ENCODE assay signal across 9 cellular contexts in the genomic region with DNA sequence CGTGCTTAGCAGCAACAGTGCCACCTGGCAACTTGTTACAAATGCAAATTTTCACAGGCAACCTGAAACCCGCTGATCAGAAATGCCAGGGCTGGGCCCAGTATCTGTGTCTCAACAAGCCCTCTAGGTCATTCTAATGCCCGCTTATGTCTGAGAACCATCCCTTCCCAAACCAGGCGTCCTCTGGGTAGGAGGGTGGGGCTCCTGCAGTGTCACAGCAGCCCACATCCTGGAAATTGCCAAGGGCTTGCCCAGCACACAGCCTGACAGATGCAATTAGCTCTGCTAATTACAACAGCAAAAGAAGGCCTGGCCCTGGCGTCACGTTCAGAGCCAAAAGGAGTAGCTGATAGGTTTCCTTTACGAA. TPM values are rescaled to one million over a fixed set of nuclear protein-coding genes. Genes with fewer than 3 reads are reported as not detected.
DNase-seq lines count a peak whose midpoint lies in the region; ATAC-seq lines count a peak whose summit lies in the region.
"Had no signal": no experiment of that assay in that cellular context is flagged by ENCODE, and none has a peak within 500 bp of the region (broad histone marks: within the 10 kb centered on the region; RNA-seq: fewer than 3 reads in every experiment).

No MANE protein-coding gene starts in this region.

- no peak overlapping the region for H4K8ac ChIP-seq in mesenchymal stem cell (ENCODE audit: low read length)

- H3K4me1 Mint-ChIP-seq in activated CD4-positive, alpha-beta memory T cell treated with anti-CD3 and anti-CD28 coated beads, Interleukin-2, amount 10 ng/mL, durations not matched to agents 7 days and 5 days: peaks cover 87% of the 10 kb centered on the region

- no peaks in the 10 kb centered on the region for H3K9me3 Mint-ChIP-seq in activated CD4-positive, alpha-beta memory T cell treated with anti-CD3 and anti-CD28 coated beads, Interleukin-2, amount 10 ng/mL, durations not matched to agents 7 days and 5 days

- H3K4me3 Mint-ChIP-seq in activated CD4-positive, alpha-beta memory T cell treated with anti-CD3 and anti-CD28 coated beads, Interleukin-2, amount 10 ng/mL, durations not matched to agents 7 days and 5 days: peak overlapping the region; percentile 67

- H3K14ac ChIP-seq in mesenchymal stem cell (ENCODE audit: low read length in 2 of 2): no peak overlapping the region

- POLR2A ChIA-PET in activated CD4-positive, alpha-beta memory T cell treated with anti-CD3 and anti-CD28 coated beads, Interleukin-2, amount 10 ng/mL, durations not matched to agents 7 days and 5 days (lab: Charles Lee): interaction anchor here (0.9 to 7.1 kb wide), 8 partner anchors 8 to 48 kb away, joined by 3 to 49 read pairs (median 8); partner anchors contain the start of genes CFAP58 and ITPRIP

- H3K18ac ChIP-seq in mesenchymal stem cell (ENCODE audit: low read depth in 1 of 2, low read length in 2 of 2): peak overlapping the region; percentile 5 to 13

- CTCF ChIA-PET in activated CD4-positive, alpha-beta memory T cell treated with anti-CD3 and anti-CD28 coated beads, Interleukin-2, amount 10 ng/mL, durations not matched to agents 7 days and 5 days (lab: Charles Lee): interaction anchor here (1.0 to 3.4 kb wide), 8 partner anchors 15 to 47 kb away, joined by 3 to 34 read pairs (median 12); partner anchors contain the start of gene ITPRIP

- 79% methylated on average over 7 of the region's 7 CpGs for WGBS in mesenchymal stem cell

- H3K79me1 ChIP-seq in mesenchymal stem cell (replicated peaks; ENCODE audit: low read length, poor library complexity, severe bottlenecking): peaks cover 33% of the 10 kb centered on the region

- ATAC-seq in HG02798 (IDR thresholded peaks at IDR 0.05; ENCODE audit: poor library complexity, unreplicated experiment) (peak; percentile 56), sciatic nerve (no peak), HG03457 (IDR thresholded peaks at IDR 0.05; ENCODE audit: unreplicated experiment) (no peak)

- H3K27me3 Mint-ChIP-seq in activated CD4-positive, alpha-beta memory T cell treated with anti-CD3 and anti-CD28 coated beads, Interleukin-2, amount 10 ng/mL, durations not matched to agents 7 days and 5 days: no peaks in the 10 kb centered on the region

- no peak overlapping the region for H4K91ac ChIP-seq in mesenchymal stem cell (ENCODE audit: low read length)

- H2BK15ac ChIP-seq in mesenchymal stem cell (ENCODE audit: low read depth, poor library complexity, severe bottlenecking): no peak overlapping the region

- intact Hi-C loops in sciatic nerve (cut with DNase I): no loop called here

- no peak overlapping the region for H2BK5ac ChIP-seq in mesenchymal stem cell (ENCODE audit: low read depth, low read length, poor library complexity, severe bottlenecking)

- H3K9me3 ChIP-seq in mesenchymal stem cell (ENCODE audit: control insufficient read depth, low read length): no peaks in the 10 kb centered on the region
- H3K9me3 ChIP-seq: ovary had no signal

- H3K27ac Mint-ChIP-seq in activated CD4-positive, alpha-beta memory T cell treated with anti-CD3 and anti-CD28 coated beads, Interleukin-2, amount 10 ng/mL, durations not matched to agents 7 days and 5 days: peak overlapping the region; percentile 89

- peaks cover 38 to 47% of the 10 kb centered on the region in 2 experiments for H3K36me3 ChIP-seq in mesenchymal stem cell (ENCODE audit: control insufficient read depth in 1 of 2, insufficient read depth in 2 of 2, low read depth in 1 of 2, low read length in 2 of 2)
- H3K36me3 ChIP-seq: ovary had no signal

- no peak overlapping the region for H3K27ac ChIP-seq in mesenchymal stem cell (ENCODE audit: low read length, poor library complexity, severe bottlenecking)
- H3K27ac ChIP-seq: ovary had no signal

- no peak overlapping the region for H3K23ac ChIP-seq in mesenchymal stem cell (ENCODE audit: low read length in 2 of 2)

- DNase-seq in DMS153 (lab: John Stamatoyannopoulos, UW): peak; percentile 50
- peak; percentile 76 for DNase-seq in activated CD4-positive, alpha-beta memory T cell treated with anti-CD3 and anti-CD28 coated beads, Interleukin-2, amount 10 ng/mL, durations not matched to agents 7 days and 5 days
- no peak for DNase-seq in mesenchymal stem cell
- no peak for DNase-seq in sciatic nerve (ENCODE audit: low spot score)
- no peak for DNase-seq in HK-2 (ENCODE audit: unreplicated experiment)
- DNase-seq in activated CD4-positive, alpha-beta T cell treated with anti-CD3 and anti-CD28 coated beads for 1 hour: no peak

- H3K9ac ChIP-seq in mesenchymal stem cell (ENCODE audit: low read length): peak overlapping the region; percentile 21

- no peak overlapping the region for H2BK120ac ChIP-seq in mesenchymal stem cell (ENCODE audit: low read depth, low read length)

- H2AK5ac ChIP-seq in mesenchymal stem cell (ENCODE audit: low read length, severe bottlenecking): no peak overlapping the region

- H3K27me3 ChIP-seq in mesenchymal stem cell (ENCODE audit: control insufficient read depth in 1 of 2, insufficient read depth in 1 of 2, low read length in 2 of 2): no peaks in the 10 kb centered on the region
- H3K27me3 ChIP-seq: ovary had no signal

- no peak overlapping the region for H2BK12ac ChIP-seq in mesenchymal stem cell (ENCODE audit: low read length in 2 of 2)

- H3K4me3 ChIP-seq in mesenchymal stem cell (ENCODE audit: insufficient read depth in 1 of 2, low read depth in 1 of 2, low read length in 2 of 2): no peak overlapping the region
- H3K4me3 ChIP-seq: ovary had no signal

- H3K36me3 Mint-ChIP-seq in activated CD4-positive, alpha-beta memory T cell treated with anti-CD3 and anti-CD28 coated beads, Interleukin-2, amount 10 ng/mL, durations not matched to agents 7 days and 5 days (ENCODE audit: low read depth): peaks cover 33% of the 10 kb centered on the region

- peaks cover 48% of the 10 kb centered on the region for H3K4me1 ChIP-seq in mesenchymal stem cell (ENCODE audit: control insufficient read depth, insufficient read depth, low read depth, low read length)

- no peak overlapping the region for H2AFZ ChIP-seq in mesenchymal stem cell (ENCODE audit: low read depth, low read length)

- H3K4me2 ChIP-seq in mesenchymal stem cell (ENCODE audit: low read length, poor library complexity, severe bottlenecking): no peak overlapping the region

- no peak overlapping the region for H3K4ac ChIP-seq in mesenchymal stem cell (ENCODE audit: low read depth in 1 of 2, low read length in 2 of 2)

RNA-seq across cellular contexts. Expression of gene ITPRIP, which starts 15.9 kb away (rescaled TPM):
- total RNA-seq in activated CD4-positive, alpha-beta memory T cell treated with anti-CD3 and anti-CD28 coated beads, Interleukin-2, amount 10 ng/mL, durations not matched to agents 7 days and 5 days: 10 to 100 TPM; 24.6 to 25.9 TPM
- polyA plus RNA-seq in mesenchymal stem cell (2013, experiment 1 of 2): 13.8 TPM
- polyA plus RNA-seq in mesenchymal stem cell (2013, experiment 2 of 2): 13.9 TPM
- total RNA-seq in sciatic nerve: 24.7 TPM

RNA-seq across cellular contexts. Expression of gene CFAP58, which starts 31.2 kb away (rescaled TPM):
- total RNA-seq in activated CD4-positive, alpha-beta memory T cell treated with anti-CD3 and anti-CD28 coated beads, Interleukin-2, amount 10 ng/mL, durations not matched to agents 7 days and 5 days: under 1 TPM; 0.45 to 0.58 TPM
- 0.12 TPM for polyA plus RNA-seq in mesenchymal stem cell (2013, experiment 1 of 2)
- 0.11 TPM for polyA plus RNA-seq in mesenchymal stem cell (2013, experiment 2 of 2)
- 0.67 TPM for total RNA-seq in sciatic nerve

RNA-seq across cellular contexts. Expression of gene GSTO2, which starts 53.4 kb away (rescaled TPM):
- 1 to 10 TPM in 1 of 2 experiments, under 1 TPM in 1; 0.88 to 1.8 TPM for total RNA-seq in activated CD4-positive, alpha-beta memory T cell treated with anti-CD3 and anti-CD28 coated beads, Interleukin-2, amount 10 ng/mL, durations not matched to agents 7 days and 5 days
- 2.3 TPM for polyA plus RNA-seq in mesenchymal stem cell (2013, experiment 1 of 2)
- 1.9 TPM for polyA plus RNA-seq in mesenchymal stem cell (2013, experiment 2 of 2)
- 2.1 TPM for total RNA-seq in sciatic nerve

Comparison
In these comparisons a context has a peak if more than half of its experiments do, and no peak if none do; other contexts are left out.
1. DNase-seq: peak in DMS153 (single experiment) and activated CD4-positive, alpha-beta memory T cell treated with anti-CD3 and anti-CD28 coated beads, Interleukin-2, amount 10 ng/mL, durations not matched to agents 7 days and 5 days (single experiment); none in mesenchymal stem cell (single experiment), sciatic nerve (single experiment), HK-2 (single experiment) and activated CD4-positive, alpha-beta T cell treated with anti-CD3 and anti-CD28 coated beads for 1 hour (single experiment).